ENCODE assay signal across 39 cellular contexts in genomic region chr4:68712207-68712606, GRCh38. TPM values are rescaled to one million over a fixed set of nuclear protein-coding genes. Genes with fewer than 3 reads are reported as not detected.
"Had no signal": no experiment of that assay in that cellular context is flagged by ENCODE, and none has a peak within 500 bp of the region (broad histone marks: within the 10 kb centered on the region; RNA-seq: fewer than 3 reads in every experiment).

No MANE protein-coding gene starts in this region.

- H3K9me3 ChIP-seq: MG63 had no signal

- DNase-seq: Karpas-422, Kasumi-1, MG63, MM.1S, MV-4-11, NCI-H1048, NCI-H1092, NCI-H1092 treated with DMSO at 0.1 percent for 48 hours, NCI-H1105, NCI-H1105 treated with DMSO at 0.1 percent for 48 hours, NCI-H1417, NCI-H1417 treated with DMSO at 0.1 percent for 48 hours, NCI-H1436, NCI-H1436 treated with DMSO at 0.1 percent for 48 hours, NCI-H146, NCI-H1694, NCI-H1694 treated with DMSO at 0.1 percent for 48 hours, NCI-H187, NCI-H187 treated with DMSO at 0.1 percent for 48 hours, NCI-H1930, NCI-H2029, NCI-H2029 treated with DMSO at 0.1 percent for 48 hours, NCI-H2081, NCI-H2081 treated with DMSO at 0.1 percent for 48 hours, NCI-H2107, NCI-H2171, NCI-H2171 treated with DMSO at 0.1 percent for 48 hours, NCI-H2227 treated with DMSO at 0.1 percent for 48 hours, NCI-H226, NCI-H345, NCI-H446, NCI-H446 treated with DMSO at 0.1 percent for 48 hours, NCI-H510A, NCI-H510A treated with DMSO at 0.1 percent for 48 hours, NCI-H524 had no signal

- H3K36me3 ChIP-seq: MG63 had no signal

- H3K4me3 ChIP-seq: MG63 had no signal

- H3K27me3 ChIP-seq: MG63 had no signal

RNA-seq across cellular contexts. Expression of gene UGT2B15, which starts 41.8 kb away (rescaled TPM):
- total RNA-seq: LHCN-M2, M059J, MCF 10A, NCI-H460 had no signal
